Comparison of ENCODE assay signal across 16 cellular contexts in genomic region chr2:149732001-149732685, GRCh38.
DNase-seq lines count a peak whose midpoint lies in the region; ATAC-seq and TF ChIP-seq lines count a peak whose summit lies in the region.
"Had no signal": no experiment of that assay in that cellular context is flagged by ENCODE, and none has a peak within 500 bp of the region (broad histone marks: within the 10 kb centered on the region; RNA-seq: fewer than 3 reads in every experiment).

No MANE protein-coding gene starts in this region.

- H3K27ac ChIP-seq in osteoblast (ENCODE audit: low read depth, low read length) (peak overlapping the region; percentile 11), psoas muscle (no peak overlapping the region)
- H3K27ac ChIP-seq: HL-60 had no signal

- DNase-seq in EL: peak; percentile 88
- DNase-seq in MG63: peak; percentile 78
- no peak for DNase-seq in chondrocyte (ENCODE audit: low spot score)
- peak; percentile 62 for DNase-seq in osteoblast (ENCODE audit: insufficient read length, low spot score, missing footprints)
- no peak for DNase-seq in immature natural killer cell
- no peak for DNase-seq in GOT3 (lab: John Stamatoyannopoulos, UW)
- no peak for DNase-seq in psoas muscle
- DNase-seq in iPS-NIHi11 (ENCODE audit: low spot score): no peak
- DNase-seq: activated CD4-positive, alpha-beta T cell treated with anti-CD3 and anti-CD28 coated beads, Interleukin-2, amount 50 U/mL, for 4 hours; activated naive CD4-positive, alpha-beta T cell treated with anti-CD3 and anti-CD28 coated beads for 36 hours; midbrain; posterior cingulate gyrus; T-helper 1 cell had no signal

- WGBS in psoas muscle, 3 donors: 74 to 81% (median 75%) methylated on average over 4 of the region's 4 CpGs

- TF ChIP-seq CTCF in chondrocyte (IDR thresholded peaks at IDR 0.05) (no peak), osteoblast (IDR thresholded peaks at IDR 0.05; ENCODE audit: extremely low read depth, low read depth, low read length) (no peak), psoas muscle (IDR thresholded peaks at IDR 0.05) (no peak)

- H3K4me1 ChIP-seq in osteoblast (ENCODE audit: insufficient read depth, low read length) (peaks cover 25% of the 10 kb centered on the region), psoas muscle (no peaks in the 10 kb centered on the region)

- H3K27me3 ChIP-seq in MG63 (no peaks in the 10 kb centered on the region), osteoblast (ENCODE audit: insufficient read depth, low read length) (no peaks in the 10 kb centered on the region), psoas muscle (ENCODE audit: insufficient read depth in 3 of 3, low read length in 2 of 3) (no peaks in the 10 kb centered on the region)
- H3K27me3 ChIP-seq: heart left ventricle had no signal

- ATAC-seq in psoas muscle: no peak

- H3K4me3 ChIP-seq in MG63 (no peak overlapping the region), osteoblast (ENCODE audit: insufficient read depth, low read length) (no peak overlapping the region), psoas muscle (no peak overlapping the region)
- H3K4me3 ChIP-seq: heart left ventricle had no signal

- H3K4me1 Mint-ChIP-seq in chondrocyte (ENCODE audit: low read depth): peaks cover 70% of the 10 kb centered on the region
- no peaks in the 10 kb centered on the region for H3K4me1 Mint-ChIP-seq in immature natural killer cell

- H4K20me1 ChIP-seq in osteoblast (ENCODE audit: insufficient read depth, low read length): no peaks in the 10 kb centered on the region

- H3K36me3 ChIP-seq in MG63 (no peaks in the 10 kb centered on the region), osteoblast (ENCODE audit: insufficient read depth, low read length) (no peaks in the 10 kb centered on the region), psoas muscle (ENCODE audit: insufficient read depth in 1 of 2, low read depth in 1 of 2) (no peaks in the 10 kb centered on the region)
- H3K36me3 ChIP-seq: heart left ventricle had no signal

- H3K9me3 ChIP-seq in MG63 (peaks cover 12% of the 10 kb centered on the region), osteoblast (ENCODE audit: low read depth, low read length) (no peaks in the 10 kb centered on the region), psoas muscle (no peaks in the 10 kb centered on the region)

- peaks cover 12% of the 10 kb centered on the region for H3K9me3 Mint-ChIP-seq in chondrocyte (ENCODE audit: low read depth)
- peaks cover 0 to 12% (median 4%) of the 10 kb centered on the region in 6 donors for H3K9me3 Mint-ChIP-seq in immature natural killer cell
- H3K9me3 Mint-ChIP-seq: activated naive CD4-positive, alpha-beta T cell treated with anti-CD3 and anti-CD28 coated beads for 36 hours had no signal

- H3K27ac Mint-ChIP-seq in chondrocyte (ENCODE audit: unreplicated experiment): peak overlapping the region; percentile 67
- H3K27ac Mint-ChIP-seq in immature natural killer cell: no peak overlapping the region
- H3K27ac Mint-ChIP-seq: activated naive CD4-positive, alpha-beta T cell treated with anti-CD3 and anti-CD28 coated beads for 36 hours; dendritic cell treated with granulocyte-macrophage colony-stimulating factor and Interleukin-4, amounts not matched to agents 40 ng/mL and 50 ng/mL, for 4 days had no signal

- no peaks in the 10 kb centered on the region for H3K79me2 ChIP-seq in osteoblast (ENCODE audit: insufficient read depth, low read length)

- H2AFZ ChIP-seq in osteoblast (ENCODE audit: low read length): no peak overlapping the region

- H3K36me3 Mint-ChIP-seq in chondrocyte (ENCODE audit: low read depth): peaks cover 2% of the 10 kb centered on the region
- no peaks in the 10 kb centered on the region for H3K36me3 Mint-ChIP-seq in immature natural killer cell

- H3K4me3 Mint-ChIP-seq in chondrocyte (ENCODE audit: unreplicated experiment) (no peak overlapping the region), immature natural killer cell (no peak overlapping the region)
- H3K4me3 Mint-ChIP-seq: activated naive CD4-positive, alpha-beta T cell treated with anti-CD3 and anti-CD28 coated beads for 36 hours; dendritic cell treated with granulocyte-macrophage colony-stimulating factor and Interleukin-4, amounts not matched to agents 40 ng/mL and 50 ng/mL, for 4 days had no signal

- H3K27me3 Mint-ChIP-seq in chondrocyte (ENCODE audit: low read depth): no peaks in the 10 kb centered on the region
- peaks cover 0 to 2% (median 2%) of the 10 kb centered on the region in 3 donors for H3K27me3 Mint-ChIP-seq in immature natural killer cell (ENCODE audit: low read depth in 3 of 3)
- H3K27me3 Mint-ChIP-seq: dendritic cell treated with granulocyte-macrophage colony-stimulating factor and Interleukin-4, amounts not matched to agents 40 ng/mL and 50 ng/mL, for 4 days had no signal

- H3K4me2 ChIP-seq in osteoblast (ENCODE audit: insufficient read depth, low read length): peak overlapping the region; percentile 1

- intact Hi-C loops in psoas muscle (cut with DNase I): no loop called here

Comparison
In these comparisons a context has a peak if more than half of its experiments do, and no peak if none do; other contexts are left out.
1. DNase-seq: peak in EL (single experiment), MG63 (single experiment) and osteoblast (single experiment); none in chondrocyte (single experiment), immature natural killer cell (0 of 3), GOT3 (single experiment), psoas muscle (0 of 2) and iPS-NIHi11 (single experiment).